ENCODE assay signal across 3 cellular contexts in the genomic region with DNA sequence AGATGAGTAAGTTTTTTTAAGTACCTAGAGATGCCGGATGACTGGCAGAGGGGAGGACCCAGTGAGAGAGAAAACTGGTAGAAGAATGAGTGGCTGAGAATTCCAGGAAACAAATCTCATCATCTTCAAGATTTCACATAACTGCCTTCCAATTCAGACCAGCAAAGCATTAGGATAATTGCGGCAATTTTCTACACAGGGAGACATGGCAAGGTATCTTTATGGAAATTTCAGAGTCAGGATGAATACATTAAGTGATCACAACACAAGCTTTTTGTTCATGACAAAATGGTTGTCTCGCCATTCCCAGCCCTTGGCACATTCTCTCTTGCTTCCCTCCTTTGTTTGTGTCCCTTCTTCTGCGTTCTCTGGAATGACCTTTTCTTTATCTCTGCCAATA.
"Had no signal": no experiment of that assay in that cellular context is flagged by ENCODE, and none has a peak within 500 bp of the region (broad histone marks: within the 10 kb centered on the region; RNA-seq: fewer than 3 reads in every experiment).

No MANE protein-coding gene starts in this region.

- H3K4me3 ChIP-seq: GM12878 had no signal

- ATAC-seq: GM12878 had no signal

- DNase-seq: GDM1, GF-D8 had no signal
